In the genomic region with DNA sequence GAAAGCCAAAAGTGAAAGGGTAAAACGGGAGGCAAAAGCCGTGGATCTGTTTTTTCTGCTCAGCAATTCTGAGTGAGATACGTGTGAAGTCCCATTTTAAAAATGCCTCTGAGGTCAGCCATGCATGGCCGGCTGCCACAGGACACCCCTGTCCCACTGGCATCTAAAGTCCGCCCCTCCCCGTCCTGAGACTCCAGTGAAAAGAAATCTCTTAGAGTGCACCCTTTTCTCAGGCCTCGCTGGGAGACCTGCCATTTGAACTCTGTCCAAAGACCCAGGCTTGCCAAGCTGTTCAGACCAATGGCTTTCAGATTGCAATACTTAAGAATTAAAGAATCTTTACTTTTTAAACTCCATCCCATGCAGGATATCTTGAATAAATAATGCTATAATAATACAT, we compare ENCODE assay signal across 13 cellular contexts.
DNase-seq lines count a peak whose midpoint lies in the region; ATAC-seq and TF ChIP-seq lines count a peak whose summit lies in the region.
"Had no signal": no experiment of that assay in that cellular context is flagged by ENCODE, and none has a peak within 500 bp of the region (broad histone marks: within the 10 kb centered on the region; RNA-seq: fewer than 3 reads in every experiment).

No MANE protein-coding gene starts in this region.

- H3K9me3 ChIP-seq in heart left ventricle (peaks cover 0 to 6% (median 0%) of the 10 kb centered on the region in 12 donors), right atrium auricular region (no peaks in the 10 kb centered on the region), aorta (ENCODE audit: control insufficient read depth, low read length) (no peaks in the 10 kb centered on the region)
- H3K9me3 ChIP-seq: prostate gland had no signal

- no peaks in the 10 kb centered on the region for H3K36me3 ChIP-seq in heart left ventricle
- no peaks in the 10 kb centered on the region for H3K36me3 ChIP-seq in right atrium auricular region
- no peaks in the 10 kb centered on the region for H3K36me3 ChIP-seq in aorta (ENCODE audit: control insufficient read depth in 1 of 2, insufficient read depth in 2 of 2, low read length in 1 of 2)
- H3K36me3 ChIP-seq: prostate gland had no signal

- WGBS in heart left ventricle, 4 donors, result 15 to 56% (median 41%) methylated on average over 7 of the region's 7 CpGs
- 3 to 8% methylated on average over 7 of the region's 7 CpGs for WGBS in aorta, 2 donors

- H3K4me3 ChIP-seq in heart left ventricle, result peak overlapping the region in 4 of 12 donors; percentile 11 to 34 (median 16)
- peak overlapping the region in 1 of 2 donors; percentile 6 for H3K4me3 ChIP-seq in right atrium auricular region
- peak overlapping the region; percentile 16 for H3K4me3 ChIP-seq in fibroblast of the aortic adventitia (ENCODE audit: low read depth, low read length)
- peak overlapping the region; percentile 3 to 29 for H3K4me3 ChIP-seq in aorta (ENCODE audit: low read length in 2 of 2)
- H3K4me3 ChIP-seq: K562, prostate gland had no signal

- H3K27me3 ChIP-seq in heart left ventricle (no peaks in the 10 kb centered on the region), right atrium auricular region (no peaks in the 10 kb centered on the region), aorta (ENCODE audit: control insufficient read depth in 1 of 2, insufficient read depth in 2 of 2, low read length in 1 of 2) (no peaks in the 10 kb centered on the region)

- no peak for TF ChIP-seq POLR2A in heart left ventricle (IDR thresholded peaks at IDR 0.05)

- H3K4me1 ChIP-seq in heart left ventricle, result peaks cover 0 to 3% (median 0%) of the 10 kb centered on the region in 12 donors
- no peaks in the 10 kb centered on the region for H3K4me1 ChIP-seq in right atrium auricular region
- H3K4me1 ChIP-seq in aorta (ENCODE audit: control insufficient read depth in 1 of 2, insufficient read depth in 2 of 2, low read length in 2 of 2), result peaks cover 0 to 7% of the 10 kb centered on the region in 2 donors
- H3K4me1 ChIP-seq: prostate gland had no signal

- TF ChIP-seq CTCF in heart left ventricle (IDR thresholded peaks at IDR 0.05), result no peak
- no peak for TF ChIP-seq CTCF in right atrium auricular region (IDR thresholded peaks at IDR 0.05)
- no peak for TF ChIP-seq CTCF in fibroblast of the aortic adventitia (IDR thresholded peaks at IDR 0.05; ENCODE audit: insufficient read depth, low read length)

- intact Hi-C loops in heart left ventricle (cut with DNase I) (no loop called here), aorta (cut with DNase I) (loop anchor here in 1 of 2 donors (5.0 kb wide), 1 partner anchor 163 kb away; no protein-coding TSS in a partner anchor)

- peak in 1 of 4 donors; percentile 34 for ATAC-seq in heart left ventricle
- ATAC-seq in aorta (ENCODE audit: low FRiP score), result peak; percentile 75
- no peak for ATAC-seq in GM19463 (IDR thresholded peaks at IDR 0.05; ENCODE audit: unreplicated experiment)
- ATAC-seq: activated T-helper 17 cell treated with anti-CD3 and anti-CD28 coated beads, Interleukin-2, amount 50 U/mL, for 72 hours; K562 had no signal

- H3K27ac ChIP-seq in heart left ventricle (no peak overlapping the region), right atrium auricular region (no peak overlapping the region), aorta (ENCODE audit: low read depth in 1 of 2, low read length in 2 of 2) (peak overlapping the region; percentile 84 to 93)
- H3K27ac ChIP-seq: prostate gland had no signal

- peak in 4 of 5 donors; percentile 8 to 32 (median 24) for DNase-seq in heart left ventricle
- no peak for DNase-seq in right atrium auricular region (ENCODE audit: low spot score)
- DNase-seq in fibroblast of the aortic adventitia (ENCODE audit: low read depth), result peak; percentile 47
- DNase-seq in occipital lobe (lab: John Stamatoyannopoulos, UW), result peak; percentile 5
- DNase-seq in aorta, result peak; percentile 87
- DNase-seq in NCI-H510A (lab: John Stamatoyannopoulos, UW), result no peak
- DNase-seq in NCI-H748 (lab: John Stamatoyannopoulos, UW; ENCODE audit: unreplicated experiment), result no peak
- DNase-seq: activated CD4-positive, alpha-beta T cell treated with anti-CD3 and anti-CD28 coated beads, Interleukin-2, amount 10 ng/mL, durations not matched to agents 24 days and 14 days; NCI-H187 had no signal

Comparison
In these comparisons a context has a peak if more than half of its experiments do, and no peak if none do; other contexts are left out.
1. DNase-seq: peak in heart left ventricle (4 of 5), fibroblast of the aortic adventitia (single experiment), occipital lobe (single experiment) and aorta (2 of 2); none in right atrium auricular region (single experiment), NCI-H510A (single experiment) and NCI-H748 (single experiment).
2. H3K27ac ChIP-seq: peak in aorta (2 of 2); none in heart left ventricle (0 of 12) and right atrium auricular region (0 of 2).